In genomic region chr6:32657819-32658218, GRCh38 we compare ENCODE assay signal across 3 cellular contexts. TPM values are rescaled to one million over a fixed set of nuclear protein-coding genes. Genes with fewer than 3 reads are reported as not detected.
"Had no signal": no experiment of that assay in that cellular context is flagged by ENCODE, and none has a peak within 500 bp of the region (broad histone marks: within the 10 kb centered on the region; RNA-seq: fewer than 3 reads in every experiment).

No MANE protein-coding gene starts in this region.

RNA-seq across cellular contexts. Expression of gene HLA-DQB1, which starts 8.6 kb away (rescaled TPM):
- total RNA-seq: RPMI7951, SJCRH30 had no signal

RNA-seq across cellular contexts. Expression of gene HLA-DQA1, which starts 20.6 kb away (rescaled TPM):
- total RNA-seq: cardiac muscle cell, RPMI7951, SJCRH30 had no signal
- polyA plus RNA-seq: cardiac muscle cell had no signal
